Comparison of ENCODE assay signal across 1 cellular context in the genomic region with DNA sequence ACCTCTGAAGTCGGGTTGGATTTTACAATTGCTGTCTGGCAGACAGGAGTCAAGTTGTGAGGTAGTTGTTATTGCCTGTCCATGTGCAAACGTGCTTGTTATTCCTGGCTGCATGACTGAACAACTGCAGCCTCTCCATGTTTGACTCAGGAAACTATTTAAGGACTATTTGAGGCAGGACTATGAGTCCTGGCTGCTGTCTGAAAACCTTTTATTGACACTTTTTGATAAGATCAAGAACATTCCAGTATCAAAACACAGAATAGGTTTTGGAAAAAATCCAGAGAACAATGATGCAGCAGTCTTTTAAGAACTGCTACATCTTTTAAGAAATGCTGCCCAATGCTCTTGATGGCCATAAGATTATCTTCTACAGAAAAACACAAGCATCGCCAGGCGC.
TF ChIP-seq lines count a peak whose summit lies in the region.

No MANE protein-coding gene starts in this region.

TF ChIP-seq in GM23338, 12 proteins besides CTCF, POLR2A, EP300 and RAD21 (continued from another document):
- TF ChIP-seq, protein P1, sequence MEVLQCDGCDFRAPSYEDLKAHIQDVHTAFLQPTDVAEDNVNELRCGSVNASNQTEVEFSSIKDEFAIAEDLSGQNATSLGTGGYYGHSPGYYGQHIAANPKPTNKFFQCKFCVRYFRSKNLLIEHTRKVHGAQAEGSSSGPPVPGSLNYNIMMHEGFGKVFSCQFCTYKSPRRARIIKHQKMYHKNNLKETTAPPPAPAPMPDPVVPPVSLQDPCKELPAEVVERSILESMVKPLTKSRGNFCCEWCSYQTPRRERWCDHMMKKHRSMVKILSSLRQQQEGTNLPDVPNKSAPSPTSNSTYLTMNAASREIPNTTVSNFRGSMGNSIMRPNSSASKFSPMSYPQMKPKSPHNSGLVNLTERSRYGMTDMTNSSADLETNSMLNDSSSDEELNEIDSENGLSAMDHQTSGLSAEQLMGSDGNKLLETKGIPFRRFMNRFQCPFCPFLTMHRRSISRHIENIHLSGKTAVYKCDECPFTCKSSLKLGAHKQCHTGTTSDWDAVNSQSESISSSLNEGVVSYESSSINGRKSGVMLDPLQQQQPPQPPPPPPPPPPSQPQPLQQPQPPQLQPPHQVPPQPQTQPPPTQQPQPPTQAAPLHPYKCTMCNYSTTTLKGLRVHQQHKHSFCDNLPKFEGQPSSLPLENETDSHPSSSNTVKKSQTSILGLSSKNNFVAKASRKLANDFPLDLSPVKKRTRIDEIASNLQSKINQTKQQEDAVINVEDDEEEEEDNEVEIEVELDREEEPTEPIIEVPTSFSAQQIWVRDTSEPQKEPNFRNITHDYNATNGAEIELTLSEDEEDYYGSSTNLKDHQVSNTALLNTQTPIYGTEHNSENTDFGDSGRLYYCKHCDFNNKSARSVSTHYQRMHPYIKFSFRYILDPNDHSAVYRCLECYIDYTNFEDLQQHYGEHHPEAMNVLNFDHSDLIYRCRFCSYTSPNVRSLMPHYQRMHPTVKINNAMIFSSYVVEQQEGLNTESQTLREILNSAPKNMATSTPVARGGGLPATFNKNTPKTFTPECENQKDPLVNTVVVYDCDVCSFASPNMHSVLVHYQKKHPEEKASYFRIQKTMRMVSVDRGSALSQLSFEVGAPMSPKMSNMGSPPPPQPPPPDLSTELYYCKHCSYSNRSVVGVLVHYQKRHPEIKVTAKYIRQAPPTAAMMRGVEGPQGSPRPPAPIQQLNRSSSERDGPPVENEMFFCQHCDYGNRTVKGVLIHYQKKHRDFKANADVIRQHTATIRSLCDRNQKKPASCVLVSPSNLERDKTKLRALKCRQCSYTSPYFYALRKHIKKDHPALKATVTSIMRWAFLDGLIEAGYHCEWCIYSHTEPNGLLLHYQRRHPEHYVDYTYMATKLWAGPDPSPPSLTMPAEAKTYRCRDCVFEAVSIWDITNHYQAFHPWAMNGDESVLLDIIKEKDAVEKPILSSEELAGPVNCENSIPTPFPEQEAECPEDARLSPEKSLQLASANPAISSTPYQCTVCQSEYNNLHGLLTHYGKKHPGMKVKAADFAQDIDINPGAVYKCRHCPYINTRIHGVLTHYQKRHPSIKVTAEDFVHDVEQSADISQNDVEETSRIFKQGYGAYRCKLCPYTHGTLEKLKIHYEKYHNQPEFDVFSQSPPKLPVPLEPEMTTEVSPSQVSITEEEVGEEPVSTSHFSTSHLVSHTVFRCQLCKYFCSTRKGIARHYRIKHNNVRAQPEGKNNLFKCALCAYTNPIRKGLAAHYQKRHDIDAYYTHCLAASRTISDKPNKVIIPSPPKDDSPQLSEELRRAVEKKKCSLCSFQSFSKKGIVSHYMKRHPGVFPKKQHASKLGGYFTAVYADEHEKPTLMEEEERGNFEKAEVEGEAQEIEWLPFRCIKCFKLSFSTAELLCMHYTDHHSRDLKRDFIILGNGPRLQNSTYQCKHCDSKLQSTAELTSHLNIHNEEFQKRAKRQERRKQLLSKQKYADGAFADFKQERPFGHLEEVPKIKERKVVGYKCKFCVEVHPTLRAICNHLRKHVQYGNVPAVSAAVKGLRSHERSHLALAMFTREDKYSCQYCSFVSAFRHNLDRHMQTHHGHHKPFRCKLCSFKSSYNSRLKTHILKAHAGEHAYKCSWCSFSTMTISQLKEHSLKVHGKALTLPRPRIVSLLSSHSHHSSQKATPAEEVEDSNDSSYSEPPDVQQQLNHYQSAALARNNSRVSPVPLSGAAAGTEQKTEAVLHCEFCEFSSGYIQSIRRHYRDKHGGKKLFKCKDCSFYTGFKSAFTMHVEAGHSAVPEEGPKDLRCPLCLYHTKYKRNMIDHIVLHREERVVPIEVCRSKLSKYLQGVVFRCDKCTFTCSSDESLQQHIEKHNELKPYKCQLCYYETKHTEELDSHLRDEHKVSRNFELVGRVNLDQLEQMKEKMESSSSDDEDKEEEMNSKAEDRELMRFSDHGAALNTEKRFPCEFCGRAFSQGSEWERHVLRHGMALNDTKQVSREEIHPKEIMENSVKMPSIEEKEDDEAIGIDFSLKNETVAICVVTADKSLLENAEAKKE (CRISPR knock-in tag; IDR thresholded peaks at IDR 0.05) = no peak
- no peak for TF ChIP-seq EZH2phosphoT487 (IDR thresholded peaks at IDR 0.05; ENCODE audit: unreplicated experiment)
- TF ChIP-seq, protein P2, sequence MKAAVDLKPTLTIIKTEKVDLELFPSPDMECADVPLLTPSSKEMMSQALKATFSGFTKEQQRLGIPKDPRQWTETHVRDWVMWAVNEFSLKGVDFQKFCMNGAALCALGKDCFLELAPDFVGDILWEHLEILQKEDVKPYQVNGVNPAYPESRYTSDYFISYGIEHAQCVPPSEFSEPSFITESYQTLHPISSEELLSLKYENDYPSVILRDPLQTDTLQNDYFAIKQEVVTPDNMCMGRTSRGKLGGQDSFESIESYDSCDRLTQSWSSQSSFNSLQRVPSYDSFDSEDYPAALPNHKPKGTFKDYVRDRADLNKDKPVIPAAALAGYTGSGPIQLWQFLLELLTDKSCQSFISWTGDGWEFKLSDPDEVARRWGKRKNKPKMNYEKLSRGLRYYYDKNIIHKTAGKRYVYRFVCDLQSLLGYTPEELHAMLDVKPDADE (IDR thresholded peaks at IDR 0.05) = no peak
- TF ChIP-seq EZH2 (IDR thresholded peaks at IDR 0.05; ENCODE audit: low read depth, unreplicated experiment) = no peak
- TF ChIP-seq ZNF331 (CRISPR knock-in tag; IDR thresholded peaks at IDR 0.05; ENCODE audit: low read depth) = no peak
- TF ChIP-seq NANOG (IDR thresholded peaks at IDR 0.05; ENCODE audit: borderline replicate concordance) = no peak
- no peak for TF ChIP-seq ZNF114 (CRISPR knock-in tag; IDR thresholded peaks at IDR 0.05)
